ENCODE assay signal across 1 cellular context in genomic region chr20:10040070-10040970, GRCh38.
A peak's percentile ranks its signal among the peaks of the same experiment; 100 is the strongest.
TF ChIP-seq lines count a peak whose summit lies in the region.

No MANE protein-coding gene starts in this region.

TF ChIP-seq in HCT116, 20 proteins besides CTCF, POLR2A, EP300 and RAD21:
- TF ChIP-seq CEBPB (IDR thresholded peaks at IDR 0.05; ENCODE audit: low read depth): no peak
- peak; percentile 82 for TF ChIP-seq FOSL1 (IDR thresholded peaks at IDR 0.05; ENCODE audit: low read depth)
- TF ChIP-seq MAX (IDR thresholded peaks at IDR 0.05): 0 out of 2 replicates have a peak, but pooled peaks have one; percentile 25
- TF ChIP-seq POLR2AphosphoS5 (IDR thresholded peaks at IDR 0.05; ENCODE audit: low read depth, low read length): no peak
- peak; percentile 49; the same call in 1 of the 2 replicates for TF ChIP-seq SIN3A (IDR thresholded peaks at IDR 0.05; ENCODE audit: low read depth)
- peak; percentile 58; the same call in 1 of the 2 replicates for TF ChIP-seq CBX3 (IDR thresholded peaks at IDR 0.05; ENCODE audit: low read depth)
- peak; percentile 36 for TF ChIP-seq SP1 (IDR thresholded peaks at IDR 0.05; ENCODE audit: low read depth)
- no peak for TF ChIP-seq EZH2phosphoT487 (IDR thresholded peaks at IDR 0.05; ENCODE audit: borderline replicate concordance)
- TF ChIP-seq JUND (IDR thresholded peaks at IDR 0.05): peak; percentile 62; the same call in 1 of the 2 replicates
- no peak for TF ChIP-seq TCF7L2 (IDR thresholded peaks at IDR 0.05; ENCODE audit: borderline replicate concordance, extremely low read depth, insufficient read depth, insufficient read length)
- TF ChIP-seq REST (IDR thresholded peaks at IDR 0.05; ENCODE audit: low read depth): no peak
